Comparison of ENCODE assay signal across 8 cellular contexts in the genomic region with DNA sequence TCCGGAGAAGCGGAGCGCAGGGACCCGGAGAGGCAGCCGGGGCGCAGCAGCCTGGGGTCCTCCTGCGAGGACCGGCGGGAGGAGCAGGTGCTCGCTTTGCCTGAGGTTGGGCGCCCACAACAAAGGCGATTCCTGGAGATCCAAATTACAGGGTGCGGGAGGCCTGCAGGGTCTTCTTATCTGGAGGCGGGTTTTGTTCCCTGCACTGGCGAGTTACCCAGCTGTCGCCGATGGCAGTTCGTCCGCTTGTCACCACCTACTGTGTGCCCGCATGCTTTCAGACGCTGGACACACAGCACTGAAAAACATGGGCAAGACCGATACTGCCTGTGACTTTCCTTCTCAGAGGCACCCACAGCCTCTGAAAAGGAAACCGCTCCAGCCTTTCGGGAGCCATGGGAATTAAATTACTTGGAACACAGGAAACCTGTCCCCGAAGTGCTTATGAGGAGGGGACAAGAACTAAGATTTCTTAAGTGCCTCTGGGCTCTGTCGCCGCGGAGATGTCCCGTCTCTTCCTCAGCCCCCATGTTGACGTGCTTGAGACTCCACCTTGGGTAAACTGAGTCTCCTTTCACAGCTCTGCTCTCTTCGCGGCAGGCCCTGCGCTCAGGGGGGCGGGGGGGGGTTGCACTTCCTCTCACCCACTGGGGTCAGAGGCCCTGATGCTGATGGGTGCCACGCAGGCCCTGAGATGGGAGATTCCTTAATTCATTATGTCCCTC. TPM values are rescaled to one million over a fixed set of nuclear protein-coding genes. Genes with fewer than 3 reads are reported as not detected.
A peak's percentile ranks its signal among the peaks of the same experiment; 100 is the strongest.
DNase-seq lines count a peak whose midpoint lies in the region; ATAC-seq and TF ChIP-seq lines count a peak whose summit lies in the region.

No MANE protein-coding gene starts in this region.

- WGBS in thymus: 20% methylated on average over 35 of the region's 35 CpGs

- no peak overlapping the region for H3K27ac ChIP-seq in thymus (ENCODE audit: low read depth)

- peak overlapping the region; percentile 84 for H3K9ac ChIP-seq in adipocyte (ENCODE audit: low read length)

- no peaks in the 10 kb centered on the region for H3K36me3 Mint-ChIP-seq in activated T-cell treated with anti-CD3 and anti-CD28 coated beads, Interleukin-2, amount 50 U/mL, for 4 hours (ENCODE audit: insufficient read depth)

- H3K4me3 Mint-ChIP-seq in activated T-cell treated with anti-CD3 and anti-CD28 coated beads, Interleukin-2, amount 50 U/mL, for 4 hours: peak overlapping the region; percentile 71

- no peaks in the 10 kb centered on the region for H3K27me3 ChIP-seq in adipocyte (replicated peaks; ENCODE audit: control insufficient read depth, insufficient read depth, low read length)
- H3K27me3 ChIP-seq in kidney epithelial cell (ENCODE audit: control insufficient read depth, insufficient read depth, low read length): no peaks in the 10 kb centered on the region
- peaks cover 13% of the 10 kb centered on the region for H3K27me3 ChIP-seq in thymus (ENCODE audit: control insufficient read depth, insufficient read depth)

- H3K36me3 ChIP-seq in adipocyte (ENCODE audit: control insufficient read depth, insufficient read depth, low read length, severe bottlenecking): no peaks in the 10 kb centered on the region
- no peaks in the 10 kb centered on the region for H3K36me3 ChIP-seq in kidney epithelial cell (ENCODE audit: control insufficient read depth, insufficient read depth, low read length)
- no peaks in the 10 kb centered on the region for H3K36me3 ChIP-seq in thymus (ENCODE audit: control insufficient read depth, insufficient read depth)

- H3K4me3 ChIP-seq in adipocyte (ENCODE audit: low read length): peak overlapping the region; percentile 80
- peak overlapping the region; percentile 52 for H3K4me3 ChIP-seq in kidney epithelial cell (ENCODE audit: low read depth, low read length)
- peak overlapping the region; percentile 96 for H3K4me3 ChIP-seq in thymus (ENCODE audit: low read length)

- H3K27me3 Mint-ChIP-seq in activated T-cell treated with anti-CD3 and anti-CD28 coated beads, Interleukin-2, amount 50 U/mL, for 4 hours (ENCODE audit: low read depth): peaks cover 13% of the 10 kb centered on the region

- ATAC-seq in activated T-cell treated with anti-CD3 and anti-CD28 coated beads, Interleukin-2, amount 50 U/mL, for 4 hours: no peak
- ATAC-seq in GM19023 (IDR thresholded peaks at IDR 0.05; ENCODE audit: unreplicated experiment): no peak

- H3K9me3 Mint-ChIP-seq in activated T-cell treated with anti-CD3 and anti-CD28 coated beads, Interleukin-2, amount 50 U/mL, for 4 hours: no peaks in the 10 kb centered on the region

- no peaks in the 10 kb centered on the region for H3K9me3 ChIP-seq in adipocyte (ENCODE audit: control insufficient read depth, low read length)
- no peaks in the 10 kb centered on the region for H3K9me3 ChIP-seq in thymus (ENCODE audit: control insufficient read depth)

- H3K4me1 ChIP-seq in adipocyte (ENCODE audit: control insufficient read depth, insufficient read depth, low read length) (peaks cover 40% of the 10 kb centered on the region), thymus (ENCODE audit: control insufficient read depth, insufficient read depth, low read length) (peaks cover 13% of the 10 kb centered on the region)

- DNase-seq in activated T-cell treated with anti-CD3 and anti-CD28 coated beads, Interleukin-2, amount 50 U/mL, for 4 hours: no peak
- DNase-seq in activated T-cell treated with anti-CD3 and anti-CD28 coated beads, Interleukin-2, amount 50 U/mL, for 48 hours: no peak
- peak; percentile 28 for DNase-seq in adipocyte (ENCODE audit: low read depth)
- no peak for DNase-seq in kidney epithelial cell (ENCODE audit: low read depth)
- DNase-seq in SKM-1 (lab: John Stamatoyannopoulos, UW; ENCODE audit: unreplicated experiment): no peak
- DNase-seq in stimulated activated CD4-positive, alpha-beta T cell treated with anti-CD3 and anti-CD28 coated beads, Interleukin-4, amount 100 ng/mL, for 1 hour: no peak

- peaks cover 9% of the 10 kb centered on the region for H3K4me1 Mint-ChIP-seq in activated T-cell treated with anti-CD3 and anti-CD28 coated beads, Interleukin-2, amount 50 U/mL, for 4 hours (ENCODE audit: low read depth)

- no peak for TF ChIP-seq CTCF in kidney epithelial cell (IDR thresholded peaks at IDR 0.05; ENCODE audit: insufficient read depth, low read length, poor library complexity, severe bottlenecking)

RNA-seq across cellular contexts. Expression of gene ZFTA, which starts 1.3 kb away (rescaled TPM):
- total RNA-seq in activated T-cell treated with anti-CD3 and anti-CD28 coated beads, Interleukin-2, amount 50 U/mL, for 4 hours: 1 to 10 TPM; 6.3 to 8.6 (median 7.8) TPM
- total RNA-seq in kidney epithelial cell: 25.1 and 59.3 TPM in 2 replicates
- polyA plus RNA-seq in thymus: 10.3 TPM

RNA-seq across cellular contexts. Expression of gene SPINDOC, which starts 43.4 kb away (rescaled TPM):
- total RNA-seq in activated T-cell treated with anti-CD3 and anti-CD28 coated beads, Interleukin-2, amount 50 U/mL, for 4 hours: 10 to 100 TPM; 24.0 to 28.9 (median 24.5) TPM
- total RNA-seq in kidney epithelial cell: 40.5 and 41.4 TPM in 2 replicates
- 11.7 TPM for polyA plus RNA-seq in thymus
